13 cellular contexts compared by ENCODE assay signal in genomic region chr9:125843646-125844045, GRCh38.
DNase-seq lines count a peak whose midpoint lies in the region; ATAC-seq, FAIRE-seq and TF ChIP-seq lines count a peak whose summit lies in the region.
"Had no signal": no experiment of that assay in that cellular context is flagged by ENCODE, and none has a peak within 500 bp of the region (broad histone marks: within the 10 kb centered on the region; RNA-seq: fewer than 3 reads in every experiment).

No MANE protein-coding gene starts in this region.

- H3K79me1 ChIP-seq in H1 (ENCODE audit: low read depth, low read length) = no peaks in the 10 kb centered on the region; the same call in 1 of the 2 replicates

- H3K27ac ChIP-seq in H1 (ENCODE audit: low read depth, low read length) = no peak overlapping the region
- H3K27ac ChIP-seq in neural cell (ENCODE audit: low read length) = peak overlapping the region; percentile 67
- H3K27ac ChIP-seq: psoas muscle had no signal

- H3K4me2 ChIP-seq in H1 (ENCODE audit: insufficient read depth in 1 of 2, low read depth in 2 of 2, low read length in 2 of 2) (peak overlapping the region; percentile 4 to 17; a peak in 2 of 4 replicates), neural cell (ENCODE audit: low read length) (no peak overlapping the region)

- H4K20me1 ChIP-seq in H1 (replicated peaks in 1 of 2; ENCODE audit: control insufficient read depth in 1 of 2, insufficient read depth in 2 of 2, low read length in 2 of 2) = peaks cover 0 to 2% of the 10 kb centered on the region in 2 experiments
- H4K20me1 ChIP-seq in neural cell (ENCODE audit: insufficient read depth) = peaks cover 9% of the 10 kb centered on the region

- no peak for ATAC-seq in stimulated activated naive CD8-positive, alpha-beta T cell treated with anti-CD3 and anti-CD28 coated beads, Interleukin-15, amount 100 ng/mL, for 72 hours
- ATAC-seq: CD8-positive, alpha-beta T cell; psoas muscle had no signal

- H3K79me2 ChIP-seq in H1 (ENCODE audit: control insufficient read depth in 1 of 2, insufficient read depth in 2 of 2, low read length in 2 of 2) = peaks cover 0 to 93% of the 10 kb centered on the region in 2 experiments; a peak in 3 of 4 replicates
- H3K79me2 ChIP-seq in neural cell (replicated peaks; ENCODE audit: insufficient read depth, low read length) = peaks cover 99% of the 10 kb centered on the region

- H3K9me3 Mint-ChIP-seq in stimulated activated naive CD8-positive, alpha-beta T cell treated with anti-CD3 and anti-CD28 coated beads, Interleukin-15, amount 100 ng/mL, for 72 hours = no peaks in the 10 kb centered on the region
- H3K9me3 Mint-ChIP-seq: activated T-helper 1 cell treated with anti-CD3 and anti-CD28 coated beads, Interleukin-12 subunit alpha, Interleukin-12 subunit beta, Interleukin-2, Interleukin-4 antibody, amounts not matched to agents 30 ng/mL and 10 ng/mL and 1 ng/mL, durations not matched to agents 14 hours and 24 hours and 36 hours; CD8-positive, alpha-beta T cell; central memory CD8-positive, alpha-beta T cell had no signal

- no peak overlapping the region for H3K9ac ChIP-seq in H1 (replicated peaks in 1 of 4; ENCODE audit: extremely low read depth in 1 of 4, low read depth in 3 of 4, low read length in 3 of 4)
- no peak overlapping the region for H3K9ac ChIP-seq in neural cell (ENCODE audit: low read length)

- DNase-seq in HEK293T (ENCODE audit: extremely low spot score) (peak; percentile 57), NCI-H2227 (lab: John Stamatoyannopoulos, UW; ENCODE audit: unreplicated experiment) (peak; percentile 71), H1 (ENCODE audit: low read depth in 1 of 2, low spot score in 2 of 2) (no peak), DMS53 (lab: John Stamatoyannopoulos, UW) (no peak)
- DNase-seq in stimulated activated naive CD8-positive, alpha-beta T cell treated with anti-CD3 and anti-CD28 coated beads, Interleukin-15, amount 100 ng/mL, for 72 hours = no peak
- no peak for DNase-seq in stimulated activated CD4-positive, alpha-beta T cell treated with anti-CD3 and anti-CD28 coated beads, Interleukin-4, amount 100 ng/mL, for 4 hours
- DNase-seq: activated CD4-positive, CD25-positive, alpha-beta regulatory T cell; CD8-positive, alpha-beta T cell; psoas muscle; trophoblast cell had no signal

- TF ChIP-seq RAD21 in H1 (IDR thresholded peaks at IDR 0.05 in 1 of 2, conservative IDR thresholded peaks at IDR 0.05 in 1 of 2; ENCODE audit: low read depth in 2 of 2, low read length in 2 of 2) = no peak
- no peak for TF ChIP-seq RAD21 in neural cell (conservative IDR thresholded peaks at IDR 0.05)

- no peaks in the 10 kb centered on the region for H3K23me2 ChIP-seq in H1 (ENCODE audit: low read depth, low read length)

- H2BK12ac ChIP-seq in H1 (ENCODE audit: low read depth, low read length) = no peak overlapping the region

- 59% methylated on average over 5 of the region's 5 CpGs; no CpG with 5 or more reads in 1 of the 2 experiments for WGBS in H1 (ENCODE audit: extremely low coverage in 1 of 2, insufficient coverage in 1 of 2, insufficient read length in 1 of 2, insufficient replicate concordance in 2 of 2, low coverage in 1 of 2, low lambda C conversion rate in 2 of 2, missing lambda C conversion rate in 1 of 2), 2 experiments

- H3K4me3 ChIP-seq in H1 (ENCODE audit: extremely low read depth in 1 of 4, insufficient read depth in 2 of 4, low read depth in 3 of 4, low read length in 4 of 4) = no peak overlapping the region
- H3K4me3 ChIP-seq in neural cell (ENCODE audit: low read length) = peak overlapping the region; percentile 26
- H3K4me3 ChIP-seq: psoas muscle had no signal

- H3K9me3 ChIP-seq in H1 (ENCODE audit: insufficient read depth in 2 of 2, low read depth in 1 of 2, low read length in 1 of 2) = no peaks in the 10 kb centered on the region
- no peaks in the 10 kb centered on the region for H3K9me3 ChIP-seq in neural cell (ENCODE audit: low read length)
- H3K9me3 ChIP-seq: psoas muscle had no signal

- no peak overlapping the region for H3K23ac ChIP-seq in H1 (ENCODE audit: insufficient read length)

- CTCF ChIA-PET in HEK293T (lab: Yijun Ruan, JAX) = interaction anchor here (0.6 kb wide), 1 partner anchor 8 kb away, joined by 3 read pairs; no protein-coding TSS in a partner anchor
- CTCF ChIA-PET in H1 (lab: Charles Lee; ENCODE audit: partially characterized antibody) = interaction anchor here (0.6 kb wide), 1 partner anchor 24 kb away, joined by 4 read pairs; no protein-coding TSS in a partner anchor

- H3F3A ChIP-seq in neural cell (ENCODE audit: insufficient read depth, low read length, poor library complexity, severe bottlenecking) = peaks cover 24% of the 10 kb centered on the region

- H2AK5ac ChIP-seq in H1 (ENCODE audit: low read depth, low read length) = no peak overlapping the region

- H4K91ac ChIP-seq in H1 (replicated peaks; ENCODE audit: insufficient read length, low read length) = no peak overlapping the region

- H3K56ac ChIP-seq in H1 (replicated peaks; ENCODE audit: insufficient read length, low read depth, low read length) = no peak overlapping the region

- H3K27me3 Mint-ChIP-seq in stimulated activated naive CD8-positive, alpha-beta T cell treated with anti-CD3 and anti-CD28 coated beads, Interleukin-15, amount 100 ng/mL, for 72 hours = no peaks in the 10 kb centered on the region
- H3K27me3 Mint-ChIP-seq: central memory CD8-positive, alpha-beta T cell had no signal

- H3K4me1 Mint-ChIP-seq in stimulated activated naive CD8-positive, alpha-beta T cell treated with anti-CD3 and anti-CD28 coated beads, Interleukin-15, amount 100 ng/mL, for 72 hours = peaks cover 12% of the 10 kb centered on the region

- TF ChIP-seq EP300 in H1 (IDR thresholded peaks at IDR 0.05; ENCODE audit: borderline replicate concordance in 1 of 2, low read depth in 2 of 2, low read length in 2 of 2) (no peak), neural cell (conservative IDR thresholded peaks at IDR 0.05; ENCODE audit: poor library complexity, severe bottlenecking) (peak; percentile 64)

- no peak overlapping the region for H4K8ac ChIP-seq in H1 (ENCODE audit: extremely low read depth, insufficient read depth, low read length)

- no peak overlapping the region for H4K5ac ChIP-seq in H1 (ENCODE audit: insufficient read length, low read depth, low read length)

- no peak for FAIRE-seq in H1 (lab: Jason Lieb, UNC)

- TF ChIP-seq CTCF in H1 (IDR thresholded peaks at IDR 0.05; ENCODE audit: control extremely low read depth in 1 of 3, insufficient read depth in 1 of 3, low read depth in 1 of 3, low read length in 3 of 3) = no peak
- TF ChIP-seq CTCF in neural cell (IDR thresholded peaks at IDR 0.05; ENCODE audit: poor library complexity, severe bottlenecking) = no peak

- no peak overlapping the region for H3K4me3 Mint-ChIP-seq in stimulated activated naive CD8-positive, alpha-beta T cell treated with anti-CD3 and anti-CD28 coated beads, Interleukin-15, amount 100 ng/mL, for 72 hours
- H3K4me3 Mint-ChIP-seq: activated T-helper 1 cell treated with anti-CD3 and anti-CD28 coated beads, Interleukin-12 subunit alpha, Interleukin-12 subunit beta, Interleukin-2, Interleukin-4 antibody, amounts not matched to agents 30 ng/mL and 10 ng/mL and 1 ng/mL, durations not matched to agents 14 hours and 24 hours and 36 hours; CD8-positive, alpha-beta T cell; central memory CD8-positive, alpha-beta T cell had no signal

- H3K27ac Mint-ChIP-seq in stimulated activated naive CD8-positive, alpha-beta T cell treated with anti-CD3 and anti-CD28 coated beads, Interleukin-15, amount 100 ng/mL, for 72 hours = no peak overlapping the region
- H3K27ac Mint-ChIP-seq: activated T-helper 1 cell treated with anti-CD3 and anti-CD28 coated beads, Interleukin-12 subunit alpha, Interleukin-12 subunit beta, Interleukin-2, Interleukin-4 antibody, amounts not matched to agents 30 ng/mL and 10 ng/mL and 1 ng/mL, durations not matched to agents 14 hours and 24 hours and 36 hours; CD8-positive, alpha-beta T cell had no signal

- H3K9me2 ChIP-seq in neural cell (ENCODE audit: insufficient read depth, low read length) = no peaks in the 10 kb centered on the region

- H3K36me3 ChIP-seq in H1 (ENCODE audit: control insufficient read depth in 2 of 4, insufficient read depth in 4 of 4, low read length in 3 of 4) (no peaks in the 10 kb centered on the region; a peak in 1 of 8 replicates), neural cell (ENCODE audit: insufficient read depth, low read length) (no peaks in the 10 kb centered on the region)

- H2BK120ac ChIP-seq in H1 (replicated peaks; ENCODE audit: low read depth, low read length) = no peak overlapping the region

- H2BK20ac ChIP-seq in H1 (ENCODE audit: low read length) = no peak overlapping the region

- POLR2A ChIA-PET in HEK293T (lab: Yijun Ruan, JAX) (no interaction called here), H1 (lab: Charles Lee; ENCODE audit: partially characterized antibody) (no interaction called here)

- TF ChIP-seq POLR2A in H1 (IDR thresholded peaks at IDR 0.05; ENCODE audit: control extremely low read depth in 1 of 2, low read depth in 2 of 2, low read length in 2 of 2) = no peak

- no peak overlapping the region for H2AFZ ChIP-seq in H1 (ENCODE audit: low read length)
- no peak overlapping the region for H2AFZ ChIP-seq in neural cell (ENCODE audit: low read depth, low read length)

- H2BK5ac ChIP-seq in H1 (ENCODE audit: low read depth, low read length) = no peak overlapping the region

- no peak overlapping the region for H3K14ac ChIP-seq in H1 (ENCODE audit: insufficient read length)

- no peak overlapping the region for H3K18ac ChIP-seq in H1 (ENCODE audit: extremely low read depth, low read length)

- no peak overlapping the region for H2BK15ac ChIP-seq in H1 (ENCODE audit: low read length)

- peaks cover 2 to 21% (median 10%) of the 10 kb centered on the region in 4 experiments; a peak in 6 of 7 replicates for H3K4me1 ChIP-seq in H1 (replicated peaks in 1 of 4; ENCODE audit: control insufficient read depth in 3 of 4, insufficient read depth in 4 of 4, low read length in 3 of 4)
- H3K4me1 ChIP-seq: psoas muscle had no signal

- no peak overlapping the region for H3K4ac ChIP-seq in H1 (replicated peaks; ENCODE audit: insufficient read length, low read depth, low read length)

- H3K27me3 ChIP-seq in H1 (replicated peaks in 1 of 4; ENCODE audit: control insufficient read depth in 3 of 4, extremely low read depth in 1 of 4, insufficient read depth in 3 of 4, low read length in 3 of 4) (no peaks in the 10 kb centered on the region), neural cell (ENCODE audit: insufficient read depth, low read depth, low read length) (no peaks in the 10 kb centered on the region)

TF ChIP-seq in HEK293T, 16 proteins besides CTCF, POLR2A, EP300 and RAD21 (continues in another document):
- TF ChIP-seq CTBP1 (IDR thresholded peaks at IDR 0.05; ENCODE audit: borderline replicate concordance) = peak; percentile 96
- TF ChIP-seq ELF4 (IDR thresholded peaks at IDR 0.05) = no peak
- no peak for TF ChIP-seq FOXA1 (IDR thresholded peaks at IDR 0.05)

TF ChIP-seq in H1, 55 proteins besides CTCF, POLR2A, EP300 and RAD21 (continues in another document):
- TF ChIP-seq NANOG (IDR thresholded peaks at IDR 0.05; ENCODE audit: insufficient read depth, low read depth, low read length, poor library complexity, severe bottlenecking) (no peak), TEAD4 (IDR thresholded peaks at IDR 0.05; ENCODE audit: low read depth, low read length) (no peak)

Comparison
In these comparisons a context has a peak if more than half of its experiments do, and no peak if none do; other contexts are left out.
1. DNase-seq: peak in HEK293T (single experiment) and NCI-H2227 (single experiment); none in H1 (0 of 2), stimulated activated naive CD8-positive, alpha-beta T cell treated with anti-CD3 and anti-CD28 coated beads, Interleukin-15, amount 100 ng/mL, for 72 hours (0 of 2), stimulated activated CD4-positive, alpha-beta T cell treated with anti-CD3 and anti-CD28 coated beads, Interleukin-4, amount 100 ng/mL, for 4 hours (0 of 2) and DMS53 (single experiment).